8 cellular contexts compared by ENCODE assay signal in genomic region chr9:62801372-62801811, GRCh38.
DNase-seq lines count a peak whose midpoint lies in the region; ATAC-seq and TF ChIP-seq lines count a peak whose summit lies in the region.
"Not testable (repeated sequence)": the region's sequence is repeated elsewhere in the genome, so short reads cannot be mapped to it uniquely, and the experiment has no call there.

No MANE protein-coding gene starts in this region.

- H3K27me3 ChIP-seq in BJ (ENCODE audit: control insufficient read depth, insufficient read depth, low read length), result not testable (repeated sequence)

- ATAC-seq in natural killer cell treated with Interleukin-12 subunit alpha and Interleukin-12 subunit beta and Interleukin-15 and Interleukin-18, amount 100 ng/mL, for 72 hours, result not testable (repeated sequence)
- peak; percentile 19 to 20 for ATAC-seq in stimulated activated naive B cell treated with anti-CD40 and anti-IgM and Interleukin-4, amounts not matched to agents 10 μg/mL and 1 μg/mL and 100 μg/mL, for 72 hours (replicated peaks)

- H3K36me3 Mint-ChIP-seq in immature natural killer cell, result peaks cover 0 to 10% (median 3%) of the 10 kb centered on the region in 3 donors
- peaks cover 28% of the 10 kb centered on the region for H3K36me3 Mint-ChIP-seq in natural killer cell treated with Interleukin-12 subunit alpha and Interleukin-12 subunit beta and Interleukin-15 and Interleukin-18, amount 100 ng/mL, for 72 hours
- not testable (repeated sequence) for H3K36me3 Mint-ChIP-seq in stimulated activated naive B cell treated with anti-CD40 and anti-IgM and Interleukin-4, amounts not matched to agents 10 μg/mL and 1 μg/mL and 100 μg/mL, for 72 hours

- H3K4me3 ChIP-seq in BJ (ENCODE audit: low read depth, low read length) (peak overlapping the region; percentile 73), WI38 (ENCODE audit: low read depth, low read length) (peak overlapping the region; percentile 68), epithelial cell of proximal tubule (ENCODE audit: low read depth, low read length) (peak overlapping the region; percentile 74)

- peaks cover 24 to 39% (median 38%) of the 10 kb centered on the region in 3 donors for H3K27me3 Mint-ChIP-seq in immature natural killer cell (ENCODE audit: low read depth in 3 of 3)
- peaks cover 37 to 53% of the 10 kb centered on the region in 2 donors for H3K27me3 Mint-ChIP-seq in natural killer cell treated with Interleukin-12 subunit alpha and Interleukin-12 subunit beta and Interleukin-15 and Interleukin-18, amount 100 ng/mL, for 72 hours
- peaks cover 37 to 50% of the 10 kb centered on the region in 2 donors for H3K27me3 Mint-ChIP-seq in stimulated activated naive B cell treated with anti-CD40 and anti-IgM and Interleukin-4, amounts not matched to agents 10 μg/mL and 1 μg/mL and 100 μg/mL, for 72 hours

- peak overlapping the region; percentile 73 to 81 (median 80) for H3K4me3 Mint-ChIP-seq in immature natural killer cell
- H3K4me3 Mint-ChIP-seq in natural killer cell treated with Interleukin-12 subunit alpha and Interleukin-12 subunit beta and Interleukin-15 and Interleukin-18, amount 100 ng/mL, for 72 hours, result peak overlapping the region; percentile 74
- peak overlapping the region; percentile 77 to 79 for H3K4me3 Mint-ChIP-seq in stimulated activated naive B cell treated with anti-CD40 and anti-IgM and Interleukin-4, amounts not matched to agents 10 μg/mL and 1 μg/mL and 100 μg/mL, for 72 hours

- POLR2A ChIA-PET in BJ (lab: Charles Lee), result interaction anchor here (1.1 kb wide), 1 partner anchor 1016 kb away, joined by 3 read pairs; no protein-coding TSS in a partner anchor

- not testable (repeated sequence) for DNase-seq in BJ (ENCODE audit: low read depth); epithelial cell of proximal tubule (ENCODE audit: low read depth); immature natural killer cell; natural killer cell treated with Interleukin-12 subunit alpha and Interleukin-12 subunit beta and Interleukin-15 and Interleukin-18, amount 100 ng/mL, for 72 hours (ENCODE audit: low spot score)
- DNase-seq in HK-2 (ENCODE audit: unreplicated experiment), result peak; percentile 29
- peak; percentile 5 for DNase-seq in amniotic epithelial cell (ENCODE audit: low read depth)
- peak; percentile 24 for DNase-seq in stimulated activated naive B cell treated with anti-CD40 and anti-IgM and Interleukin-4, amounts not matched to agents 10 μg/mL and 1 μg/mL and 100 μg/mL, for 72 hours

- peak overlapping the region in 3 of 6 donors; percentile 2 to 56 (median 32) for H3K27ac Mint-ChIP-seq in immature natural killer cell
- peak overlapping the region; percentile 1 to 43 for H3K27ac Mint-ChIP-seq in natural killer cell treated with Interleukin-12 subunit alpha and Interleukin-12 subunit beta and Interleukin-15 and Interleukin-18, amount 100 ng/mL, for 72 hours
- peak overlapping the region; percentile 82 for H3K27ac Mint-ChIP-seq in stimulated activated naive B cell treated with anti-CD40 and anti-IgM and Interleukin-4, amounts not matched to agents 10 μg/mL and 1 μg/mL and 100 μg/mL, for 72 hours

- not testable (repeated sequence) for H3K36me3 ChIP-seq in BJ (ENCODE audit: control insufficient read depth, insufficient read depth, low read length)

- not testable (repeated sequence) for TF ChIP-seq CTCF in BJ (IDR thresholded peaks at IDR 0.05; ENCODE audit: insufficient read depth, low read depth, low read length); WI38 (IDR thresholded peaks at IDR 0.05; ENCODE audit: low read depth, low read length); epithelial cell of proximal tubule (conservative IDR thresholded peaks at IDR 0.05; ENCODE audit: low read depth, low read length)

- H3K9me3 Mint-ChIP-seq in immature natural killer cell, result peaks cover 0 to 12% (median 7%) of the 10 kb centered on the region in 6 donors
- not testable (repeated sequence) for H3K9me3 Mint-ChIP-seq in natural killer cell treated with Interleukin-12 subunit alpha and Interleukin-12 subunit beta and Interleukin-15 and Interleukin-18, amount 100 ng/mL, for 72 hours; stimulated activated naive B cell treated with anti-CD40 and anti-IgM and Interleukin-4, amounts not matched to agents 10 μg/mL and 1 μg/mL and 100 μg/mL, for 72 hours

- CTCF ChIA-PET in BJ (lab: Yijun Ruan, JAX), result not testable (repeated sequence)

- H3K4me1 Mint-ChIP-seq in immature natural killer cell, result peaks cover 33 to 37% of the 10 kb centered on the region in 2 donors
- peaks cover 28% of the 10 kb centered on the region in 2 donors for H3K4me1 Mint-ChIP-seq in natural killer cell treated with Interleukin-12 subunit alpha and Interleukin-12 subunit beta and Interleukin-15 and Interleukin-18, amount 100 ng/mL, for 72 hours (ENCODE audit: low read depth in 2 of 2)
- H3K4me1 Mint-ChIP-seq in stimulated activated naive B cell treated with anti-CD40 and anti-IgM and Interleukin-4, amounts not matched to agents 10 μg/mL and 1 μg/mL and 100 μg/mL, for 72 hours, result peaks cover 24 to 41% of the 10 kb centered on the region in 2 donors
